15 cellular contexts compared by ENCODE assay signal in genomic region chr13:103031332-103031873, GRCh38. TPM values are rescaled to one million over a fixed set of nuclear protein-coding genes. Genes with fewer than 3 reads are reported as not detected.
DNase-seq lines count a peak whose midpoint lies in the region; ATAC-seq, FAIRE-seq and TF ChIP-seq lines count a peak whose summit lies in the region.
"Had no signal": no experiment of that assay in that cellular context is flagged by ENCODE, and none has a peak within 500 bp of the region (broad histone marks: within the 10 kb centered on the region; RNA-seq: fewer than 3 reads in every experiment).

No MANE protein-coding gene starts in this region.

- intact Hi-C loops in thyroid gland (cut with DNase I), result no loop called here

- H3K27ac Mint-ChIP-seq in activated T-cell treated with anti-CD3 and anti-CD28 coated beads, Interleukin-2, amount 50 U/mL, for 24 hours, result no peak overlapping the region
- H3K27ac Mint-ChIP-seq: brain had no signal

- 52 to 54% methylated on average over 2 of the region's 2 CpGs for WGBS in thyroid gland, 2 donors

- no peak for TF ChIP-seq POLR2A in thyroid gland (IDR thresholded peaks at IDR 0.05)

- no peaks in the 10 kb centered on the region for H3K4me1 ChIP-seq in thyroid gland

- FAIRE-seq in GM18507 (lab: Jason Lieb, UNC) (peak; percentile 92), bronchial epithelial cell (lab: Jason Lieb, UNC) (no peak)
- FAIRE-seq: H54 had no signal

- TF ChIP-seq CTCF in bronchial epithelial cell (IDR thresholded peaks at IDR 0.05; ENCODE audit: insufficient read depth, low read length, severe bottlenecking) (no peak), thyroid gland (IDR thresholded peaks at IDR 0.05) (no peak)

- no peaks in the 10 kb centered on the region for H3K27me3 Mint-ChIP-seq in activated T-cell treated with anti-CD3 and anti-CD28 coated beads, Interleukin-2, amount 50 U/mL, for 24 hours
- H3K27me3 Mint-ChIP-seq: brain had no signal

- H3K4me3 Mint-ChIP-seq in activated T-cell treated with anti-CD3 and anti-CD28 coated beads, Interleukin-2, amount 50 U/mL, for 24 hours, result no peak overlapping the region
- H3K4me3 Mint-ChIP-seq: brain had no signal

- no peaks in the 10 kb centered on the region for H3K4me1 Mint-ChIP-seq in activated T-cell treated with anti-CD3 and anti-CD28 coated beads, Interleukin-2, amount 50 U/mL, for 24 hours (ENCODE audit: low read depth)
- H3K4me1 Mint-ChIP-seq: brain had no signal

- peaks cover 7% of the 10 kb centered on the region for H3K9me3 Mint-ChIP-seq in activated T-cell treated with anti-CD3 and anti-CD28 coated beads, Interleukin-2, amount 50 U/mL, for 24 hours

- DNase-seq in GM18507 (ENCODE audit: extremely low spot score, insufficient read length, low read depth) (no peak), bronchial epithelial cell (ENCODE audit: low read depth) (peak; percentile 9), NCI-H1417 treated with DMSO at 0.1 percent for 48 hours (lab: John Stamatoyannopoulos, UW) (no peak), thyroid gland (no peak), T-helper 9 cell (no peak)
- DNase-seq in activated T-cell treated with anti-CD3 and anti-CD28 coated beads, Interleukin-2, amount 50 U/mL, for 24 hours, result no peak
- DNase-seq: activated CD8-positive, alpha-beta memory T cell treated with anti-CD3 and anti-CD28 coated beads, Interleukin-2, amount 50 U/mL, for 48 hours; COR-L47; NCI-H146; SIG-M5 had no signal

- H3K9me3 ChIP-seq in thyroid gland, result no peaks in the 10 kb centered on the region

- H3K27ac ChIP-seq in thyroid gland, result no peak overlapping the region

- H3K4me3 ChIP-seq in bronchial epithelial cell (ENCODE audit: low read depth, low read length) (no peak overlapping the region), thyroid gland (replicated peaks in 1 of 3) (no peak overlapping the region)

- H3K27me3 ChIP-seq in bronchial epithelial cell (ENCODE audit: control insufficient read depth, insufficient read depth, low read length), result no peaks in the 10 kb centered on the region
- H3K27me3 ChIP-seq in thyroid gland, result no peaks in the 10 kb centered on the region

- H3K36me3 Mint-ChIP-seq in activated T-cell treated with anti-CD3 and anti-CD28 coated beads, Interleukin-2, amount 50 U/mL, for 24 hours (ENCODE audit: low read depth), result no peaks in the 10 kb centered on the region
- H3K36me3 Mint-ChIP-seq: brain had no signal

- ATAC-seq in GM21381 (IDR thresholded peaks at IDR 0.05; ENCODE audit: unreplicated experiment) (peak; percentile 75), HG03066 (IDR thresholded peaks at IDR 0.05; ENCODE audit: low read depth, unreplicated experiment) (peak; percentile 86)

- H3K36me3 ChIP-seq in bronchial epithelial cell (ENCODE audit: control insufficient read depth, insufficient read depth, low read length), result no peaks in the 10 kb centered on the region
- no peaks in the 10 kb centered on the region for H3K36me3 ChIP-seq in thyroid gland

RNA-seq across cellular contexts. Expression of gene SLC10A2, which starts 34.8 kb away (rescaled TPM):
- total RNA-seq in bronchial epithelial cell (not detected in 2 replicates), thyroid gland (not detected)
- total RNA-seq: skeletal muscle tissue had no signal
